18 cellular contexts compared by ENCODE assay signal in genomic region chr13:75881109-75881775, GRCh38.
DNase-seq lines count a peak whose midpoint lies in the region; ATAC-seq and TF ChIP-seq lines count a peak whose summit lies in the region.
"Had no signal": no experiment of that assay in that cellular context is flagged by ENCODE, and none has a peak within 500 bp of the region (broad histone marks: within the 10 kb centered on the region; RNA-seq: fewer than 3 reads in every experiment).

No MANE protein-coding gene starts in this region.

- no peak overlapping the region for H3K4me3 ChIP-seq in choroid plexus epithelial cell (ENCODE audit: low read depth, low read length)
- H3K4me3 ChIP-seq: MG63, SJSA1, skin epidermis, tibial nerve had no signal

- DNase-seq in choroid plexus epithelial cell (ENCODE audit: low read depth) (peak; percentile 60), renal cortical epithelial cell (ENCODE audit: low read depth) (peak; percentile 57), pons (ENCODE audit: low spot score) (no peak)
- DNase-seq: activated CD4-positive, alpha-beta memory T cell treated with anti-CD3 and anti-CD28 coated beads for 36 hours; activated naive CD4-positive, alpha-beta T cell treated with Interleukin-2 at 50 U/mL for 16 hours; MG63; NCI-H1694; nephron progenitor cell; stimulated activated CD4-positive, alpha-beta T cell treated with anti-CD3 and anti-CD28 coated beads, Interleukin-2, amount 100 ng/mL, for 48 hours; T-helper 17 cell had no signal

- no peak for TF ChIP-seq CTCF in choroid plexus epithelial cell (conservative IDR thresholded peaks at IDR 0.05; ENCODE audit: low read depth, low read length)

- peak; percentile 74 for ATAC-seq in GM19324 (IDR thresholded peaks at IDR 0.05; ENCODE audit: low FRiP score, unreplicated experiment)
- ATAC-seq in HG03025 (IDR thresholded peaks at IDR 0.05; ENCODE audit: low FRiP score, unreplicated experiment): peak; percentile 34
- no peak for ATAC-seq in HG03571 (IDR thresholded peaks at IDR 0.05; ENCODE audit: unreplicated experiment)
- no peak for ATAC-seq in GM21786 (IDR thresholded peaks at IDR 0.05; ENCODE audit: unreplicated experiment)
- ATAC-seq: Panc1, T-helper 17 cell had no signal

Comparison
In these comparisons a context has a peak if more than half of its experiments do, and no peak if none do; other contexts are left out.
1. ATAC-seq: peak in GM19324 (single experiment) and HG03025 (single experiment); none in HG03571 (single experiment) and GM21786 (single experiment).